ENCODE assay signal across 10 cellular contexts in genomic region chr6:130969807-130970491, GRCh38.
DNase-seq lines count a peak whose midpoint lies in the region; ATAC-seq, FAIRE-seq and TF ChIP-seq lines count a peak whose summit lies in the region.
"Had no signal": no experiment of that assay in that cellular context is flagged by ENCODE, and none has a peak within 500 bp of the region (broad histone marks: within the 10 kb centered on the region; RNA-seq: fewer than 3 reads in every experiment).

No MANE protein-coding gene starts in this region.

- H3K23me2 ChIP-seq in H9 (ENCODE audit: insufficient read length, low read depth, low read length, poor library complexity, severe bottlenecking), result no peaks in the 10 kb centered on the region

- CTCF ChIA-PET in HepG2 (lab: Yijun Ruan, JAX; ENCODE audit: low intra/inter-chr PET ratio, low total read pairs) (no interaction called here), PC-9 (lab: Charles Lee) (no interaction called here)

- peak overlapping the region in 2 of 3 experiments; percentile 0 to 3; a peak in 2 of 7 replicates for H3K27ac Mint-ChIP-seq in H9

- H3K36me3 ChIP-seq in HepG2 (replicated peaks in 1 of 2; ENCODE audit: control insufficient read depth in 1 of 2, insufficient read depth in 2 of 2, low read length in 2 of 2), result no peaks in the 10 kb centered on the region; a peak in 1 of 5 replicates
- H3K36me3 ChIP-seq in stomach smooth muscle (ENCODE audit: control insufficient read depth in 2 of 2, insufficient read depth in 2 of 2, low read length in 2 of 2), result no peaks in the 10 kb centered on the region
- no peaks in the 10 kb centered on the region for H3K36me3 ChIP-seq in PC-9 (ENCODE audit: low read depth)

- no peaks in the 10 kb centered on the region for H3K27me3 ChIP-seq in H9 (ENCODE audit: insufficient read depth, low read length)
- H3K27me3 ChIP-seq in HepG2 (ENCODE audit: control insufficient read depth in 1 of 2, insufficient read depth in 2 of 2, low read length in 2 of 2), result no peaks in the 10 kb centered on the region
- no peaks in the 10 kb centered on the region for H3K27me3 ChIP-seq in stomach smooth muscle (ENCODE audit: control insufficient read depth in 1 of 2, insufficient read depth in 2 of 2, low read length in 2 of 2)
- H3K27me3 ChIP-seq in PC-9 (ENCODE audit: insufficient read depth, low read depth), result no peaks in the 10 kb centered on the region

- H3K4me1 Mint-ChIP-seq in H9, result peaks cover 40 to 42% of the 10 kb centered on the region in 2 experiments

- no peak overlapping the region for H4K8ac ChIP-seq in H9 (replicated peaks; ENCODE audit: insufficient read length, low read depth, low read length)

- no peak overlapping the region for H4K5ac ChIP-seq in H9 (ENCODE audit: insufficient read length, low read depth, low read length)

- H3K27me3 Mint-ChIP-seq in H9 (ENCODE audit: low read depth), result no peaks in the 10 kb centered on the region

- H3K27ac ChIP-seq in H9 (ENCODE audit: insufficient read length, low read depth, low read length) (no peak overlapping the region), HepG2 (ENCODE audit: extremely low read length, insufficient read depth, low read length) (peak overlapping the region; percentile 62), stomach smooth muscle (ENCODE audit: low read length) (no peak overlapping the region), PC-9 (no peak overlapping the region)

- H2BK12ac ChIP-seq in H9 (ENCODE audit: insufficient read length, low read depth, low read length), result no peak overlapping the region

- DNase-seq in H9 (no peak), dermis blood vessel endothelial cell (peak; percentile 44), HepG2 (ENCODE audit: low spot score) (peak; percentile 80), NCI-H2029 treated with DMSO at 0.1 percent for 48 hours (lab: John Stamatoyannopoulos, UW) (no peak), GDM1 (lab: John Stamatoyannopoulos, UW) (no peak), PC-9 (no peak)
- DNase-seq: activated T-cell treated with anti-CD3 and anti-CD28 coated beads, Interleukin-2, amount 50 U/mL, for 1 hour; NCI-H446 treated with DMSO at 0.1 percent for 48 hours had no signal

- H3K79me2 ChIP-seq in H9 (ENCODE audit: insufficient read depth, low read length) (peaks cover 2% of the 10 kb centered on the region; the same call in 1 of the 2 replicates), HepG2 (ENCODE audit: insufficient read depth, low read length) (peaks cover 51% of the 10 kb centered on the region), PC-9 (ENCODE audit: low read depth) (no peaks in the 10 kb centered on the region)

- H3T11ph ChIP-seq in H9 (ENCODE audit: low read length), result no peak overlapping the region

- no peak overlapping the region for H3K4me3 Mint-ChIP-seq in H9

- POLR2A ChIA-PET in HepG2 (lab: Yijun Ruan, JAX) (interaction anchor here (1.3 to 1.4 kb wide), 3 partner anchors 9 to 658 kb away, joined by 3 to 5 read pairs (median 5); partner anchors contain the start of gene MED23), PC-9 (lab: Charles Lee; ENCODE audit: unreplicated experiment) (interaction anchor here (0.6 kb wide), 1 partner anchor 260 kb away, joined by 7 read pairs; no protein-coding TSS in a partner anchor)

- H3K9ac ChIP-seq in H9 (ENCODE audit: extremely low read depth, insufficient read length, low read length) (no peak overlapping the region), HepG2 (ENCODE audit: insufficient read depth, low read depth, low read length) (peak overlapping the region; percentile 15; the same call in 1 of the 2 replicates), stomach smooth muscle (ENCODE audit: low read length in 2 of 2) (peak overlapping the region in 1 of 2 donors; percentile 50)

- H2BK15ac ChIP-seq in H9 (ENCODE audit: low read depth, low read length), result no peak overlapping the region

- H2BK20ac ChIP-seq in H9 (ENCODE audit: low read depth, low read length, poor library complexity, severe bottlenecking), result no peak overlapping the region

- no peak for TF ChIP-seq CTCF in H9 (conservative IDR thresholded peaks at IDR 0.05)
- TF ChIP-seq CTCF in HepG2 (CRISPR knock-in tag; IDR thresholded peaks at IDR 0.05), result no peak
- TF ChIP-seq CTCF in PC-9 (conservative IDR thresholded peaks at IDR 0.05), result no peak

- H3K9me3 ChIP-seq in H9 (ENCODE audit: control insufficient read depth, low read depth, low read length), result no peaks in the 10 kb centered on the region
- H3K9me3 ChIP-seq in HepG2 (ENCODE audit: low read length), result no peaks in the 10 kb centered on the region
- no peaks in the 10 kb centered on the region for H3K9me3 ChIP-seq in stomach smooth muscle (ENCODE audit: control insufficient read depth in 2 of 2, low read length in 2 of 2)
- peaks cover 5% of the 10 kb centered on the region; the same call in 1 of the 2 replicates for H3K9me3 ChIP-seq in PC-9 (ENCODE audit: insufficient read depth, low read depth)

- H2AFZ ChIP-seq in H9 (ENCODE audit: low read length), result no peak overlapping the region
- H2AFZ ChIP-seq in HepG2 (ENCODE audit: low read length), result peak overlapping the region; percentile 13
- H2AFZ ChIP-seq in PC-9, result no peak overlapping the region

- H2BK5ac ChIP-seq in H9 (ENCODE audit: insufficient read length, low read length), result no peak overlapping the region

- H3K4ac ChIP-seq in H9 (ENCODE audit: low read depth, low read length), result no peak overlapping the region

- peak; percentile 59 for FAIRE-seq in HepG2 (lab: Jason Lieb, UNC)

- no peaks in the 10 kb centered on the region for H3F3A ChIP-seq in PC-9 (ENCODE audit: insufficient read depth, low read depth)

- H3K23ac ChIP-seq in H9 (ENCODE audit: insufficient read length, low read depth, low read length), result no peak overlapping the region

- BruUV-seq in HepG2 (replicated peaks; lab: Mats Ljungman, UMichigan) (no TSS peak), PC-9 (replicated peaks; lab: Mats Ljungman, UMichigan) (no TSS peak)

- H2BK120ac ChIP-seq in H9 (ENCODE audit: low read depth, low read length, poor library complexity, severe bottlenecking), result no peak overlapping the region

- no peak for TF ChIP-seq RAD21 in HepG2 (CRISPR knock-in tag; IDR thresholded peaks at IDR 0.05)

- peaks cover 5% of the 10 kb centered on the region; the same call in 1 of the 2 replicates for H3K9me2 ChIP-seq in PC-9 (ENCODE audit: insufficient read depth)

- H3K4me1 ChIP-seq in H9 (ENCODE audit: insufficient read depth, low read length) (peaks cover 21% of the 10 kb centered on the region), HepG2 (ENCODE audit: insufficient read depth, low read length) (peaks cover 44% of the 10 kb centered on the region), stomach smooth muscle (ENCODE audit: control insufficient read depth, insufficient read depth, low read length) (no peaks in the 10 kb centered on the region), PC-9 (replicated peaks; ENCODE audit: insufficient read depth) (no peaks in the 10 kb centered on the region)

- H4K91ac ChIP-seq in H9 (ENCODE audit: insufficient read length, low read depth, low read length), result no peak overlapping the region

- ATAC-seq in HepG2 (peak; percentile 90), GM19463 (IDR thresholded peaks at IDR 0.05; ENCODE audit: unreplicated experiment) (no peak)

- H3K36me3 Mint-ChIP-seq in H9 (ENCODE audit: insufficient read depth in 1 of 3, low read depth in 3 of 3), result no peaks in the 10 kb centered on the region; a peak in 1 of 7 replicates

- TF ChIP-seq EP300 in HepG2 (IDR thresholded peaks at IDR 0.05; ENCODE audit: low read depth in 2 of 2, low read length in 2 of 2) (peak in 1 of 2 experiments; percentile 56; a peak in 1 of 4 replicates), HepG2 (CRISPR knock-in tag; IDR thresholded peaks at IDR 0.05; ENCODE audit: borderline replicate concordance) (no peak)

- no peak overlapping the region for H3K18ac ChIP-seq in H9 (ENCODE audit: insufficient read length, low read depth, low read length)

- no CpG with 5 or more reads among the region's 8 CpGs for WGBS in H9 (ENCODE audit: extremely low coverage, insufficient read length, low lambda C conversion rate)
- WGBS in HepG2 (ENCODE audit: low lambda C conversion rate), result 8% methylated on average over 8 of the region's 8 CpGs

- H3K79me1 ChIP-seq in H9 (ENCODE audit: insufficient read depth, low read depth, low read length, poor library complexity, severe bottlenecking), result no peaks in the 10 kb centered on the region

- H3K4me3 ChIP-seq in HepG2 (replicated peaks in 1 of 3; ENCODE audit: insufficient read depth in 1 of 3, low read depth in 2 of 3, low read length in 3 of 3) (peak overlapping the region; percentile 30 to 37 (median 33)), stomach smooth muscle (ENCODE audit: low read length in 2 of 2) (peak overlapping the region; percentile 44 to 65), PC-9 (no peak overlapping the region)

- in situ Hi-C loops in HepG2 (cut with HindIII; ENCODE audit: extremely low pct_ligation_motif_present, low pct_unique_long_range_greater_than_20kb), result no loop called here

- TF ChIP-seq POLR2A in HepG2 (IDR thresholded peaks at IDR 0.05; ENCODE audit: insufficient read depth in 1 of 2, low read depth in 2 of 2, low read length in 2 of 2), result no peak

- no peak overlapping the region for H3K4me2 ChIP-seq in H9 (ENCODE audit: insufficient read depth, insufficient read length, low read length)
- H3K4me2 ChIP-seq in HepG2 (ENCODE audit: low read depth, low read length), result peak overlapping the region; percentile 69
- no peak overlapping the region for H3K4me2 ChIP-seq in PC-9

- no peaks in the 10 kb centered on the region for H3K9me3 Mint-ChIP-seq in H9

- H3K56ac ChIP-seq in H9 (ENCODE audit: insufficient read length, low read depth, low read length), result no peak overlapping the region

- H2AK5ac ChIP-seq in H9 (ENCODE audit: insufficient read length, low read length), result no peak overlapping the region

- H4K20me1 ChIP-seq in H9 (ENCODE audit: control insufficient read depth, insufficient read depth, insufficient read length) (no peaks in the 10 kb centered on the region), HepG2 (ENCODE audit: insufficient read depth, low read length) (peaks cover 3% of the 10 kb centered on the region; the same call in 1 of the 2 replicates), PC-9 (ENCODE audit: insufficient read depth) (no peaks in the 10 kb centered on the region)

- H3K14ac ChIP-seq in H9 (ENCODE audit: insufficient read depth, low read length), result no peak overlapping the region

- intact Hi-C loops in HepG2 (cut with micrococcal nuclease; ENCODE audit: unreplicated experiment) (loop anchor here (1.0 kb wide), 1 partner anchor 85 kb away; no protein-coding TSS in a partner anchor), PC-9 (cut with micrococcal nuclease; ENCODE audit: unreplicated experiment) (no loop called here)

TF ChIP-seq in HepG2, 621 proteins besides CTCF, POLR2A, EP300 and RAD21 (continues in another document):
- no peak for TF ChIP-seq SRY (CRISPR knock-in tag; IDR thresholded peaks at IDR 0.05)
- peak; percentile 76; the same call in 1 of the 2 replicates for TF ChIP-seq NCOA2 (CRISPR knock-in tag; IDR thresholded peaks at IDR 0.05)
- no peak for TF ChIP-seq GPN1 (CRISPR knock-in tag; IDR thresholded peaks at IDR 0.05; ENCODE audit: borderline replicate concordance)
- 0 out of 2 replicates have a peak, but pooled peaks have one; percentile 6 for TF ChIP-seq ZSCAN20 (CRISPR knock-in tag; IDR thresholded peaks at IDR 0.05; ENCODE audit: borderline replicate concordance)
- TF ChIP-seq ZSCAN31 (CRISPR knock-in tag; IDR thresholded peaks at IDR 0.05; ENCODE audit: low read depth), result no peak
- TF ChIP-seq HMG20A (CRISPR knock-in tag; IDR thresholded peaks at IDR 0.05; ENCODE audit: borderline replicate concordance), result peak; percentile 30; the same call in 1 of the 2 replicates

Comparison
In these comparisons a context has a peak if more than half of its experiments do, and no peak if none do; other contexts are left out.
1. DNase-seq: peak in dermis blood vessel endothelial cell (single experiment) and HepG2 (single experiment); none in H9 (single experiment), NCI-H2029 treated with DMSO at 0.1 percent for 48 hours (single experiment), GDM1 (single experiment) and PC-9 (0 of 2).